Comparison of ENCODE assay signal across 8 cellular contexts in the genomic region with DNA sequence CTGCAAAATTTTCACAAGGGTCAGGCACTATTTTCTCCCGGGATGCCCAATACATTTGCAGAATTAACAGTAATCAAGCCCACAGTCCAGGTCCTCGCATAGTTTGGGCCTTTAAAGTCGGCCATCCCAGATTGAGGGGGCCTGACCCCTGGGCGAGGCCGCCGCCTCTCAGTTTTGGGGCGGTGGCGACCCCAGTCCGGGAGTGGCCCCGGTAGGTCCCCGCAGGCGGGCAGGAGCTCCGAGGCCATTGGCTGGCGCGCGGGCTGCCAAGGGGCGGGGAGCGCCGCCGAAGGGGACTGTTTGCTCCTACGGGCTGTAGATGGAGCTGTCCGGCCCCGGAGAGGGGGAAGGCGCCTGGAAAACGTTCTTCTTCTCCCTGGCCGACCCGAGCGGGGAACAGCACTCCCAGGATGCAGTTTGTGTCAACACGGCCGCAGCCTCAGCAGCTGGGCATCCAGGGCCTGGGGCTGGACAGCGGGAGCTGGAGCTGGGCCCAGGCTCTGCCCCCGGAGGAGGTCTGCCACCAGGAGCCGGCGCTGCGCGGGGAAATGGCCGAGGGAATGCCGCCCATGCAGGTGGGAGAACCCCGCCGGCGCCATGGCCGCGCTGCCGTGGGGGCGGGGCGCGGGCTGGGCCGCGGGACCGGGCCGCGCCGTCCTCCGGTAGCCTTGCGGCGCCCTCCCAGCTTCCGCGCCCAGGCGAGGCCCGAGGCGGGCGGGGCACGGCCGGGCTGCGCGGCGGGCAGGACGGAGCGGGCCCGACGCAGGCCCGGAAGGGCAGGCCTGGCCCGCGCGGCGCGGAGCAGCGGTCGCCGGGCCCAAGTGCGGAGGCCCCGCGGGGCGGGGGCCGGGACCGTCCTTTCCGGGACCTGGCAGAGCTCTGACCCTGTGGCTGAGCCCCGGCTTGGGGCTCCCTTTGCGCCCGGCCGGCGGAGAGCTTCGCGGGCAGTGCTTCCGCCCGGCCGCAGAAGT. TPM values are rescaled to one million over a fixed set of nuclear protein-coding genes. Genes with fewer than 3 reads are reported as not detected.
DNase-seq lines count a peak whose midpoint lies in the region; ATAC-seq and TF ChIP-seq lines count a peak whose summit lies in the region.

ZNF282 (plus strand) TSS at position 367 of the 971 bp plus-strand sequence; CDS start at position 411, 44 bp downstream.

- POLR2A ChIA-PET in CD8-positive, alpha-beta T cell (lab: Charles Lee) = interaction anchor here (1.1 to 2.1 kb wide), 8 partner anchors 10 to 89 kb away, joined by 3 to 15 read pairs (median 6); partner anchors contain the start of genes ZNF398 and ZNF425

- CTCF ChIA-PET in CD8-positive, alpha-beta T cell (lab: Charles Lee) = interaction anchor here (0.8 to 1.8 kb wide), 9 partner anchors 9 to 555 kb away, joined by 3 to 4 read pairs (median 3); partner anchors contain the start of genes ZNF398 and ZNF783

- peak within 1 kb of the TSS; percentile 84 for H3K4me3 ChIP-seq in CD8-positive, alpha-beta T cell (ENCODE audit: low read depth, low read length)
- peak within 1 kb of the TSS; percentile 83 for H3K4me3 ChIP-seq in effector memory CD4-positive, alpha-beta T cell (ENCODE audit: insufficient read depth, low read depth, low read length, poor library complexity, severe bottlenecking)

- peak within 1 kb of the TSS; percentile 60 for H3K27ac ChIP-seq in CD8-positive, alpha-beta T cell (ENCODE audit: low read depth, low read length)
- H3K27ac ChIP-seq in effector memory CD4-positive, alpha-beta T cell (ENCODE audit: insufficient read depth, low read length, poor library complexity, severe bottlenecking) = peak within 1 kb of the TSS; percentile 66

- no peaks in the 10 kb centered on the region for H3K27me3 Mint-ChIP-seq in CD8-positive, alpha-beta T cell (ENCODE audit: low read depth)
- H3K27me3 Mint-ChIP-seq in memory B cell = no peaks in the 10 kb centered on the region

- H3K36me3 ChIP-seq in CD8-positive, alpha-beta T cell (ENCODE audit: insufficient read depth, low read length) = no peaks in the 10 kb centered on the region
- H3K36me3 ChIP-seq in effector memory CD4-positive, alpha-beta T cell (ENCODE audit: control insufficient read depth, insufficient read depth, low read length) = peaks cover 16% of the 10 kb centered on the region

- ATAC-seq in CD8-positive, alpha-beta T cell = peak; percentile 78
- ATAC-seq in GM19397 (IDR thresholded peaks at IDR 0.05; ENCODE audit: unreplicated experiment) (peak; percentile 88), HG03571 (IDR thresholded peaks at IDR 0.05; ENCODE audit: unreplicated experiment) (peak; percentile 90), memory B cell (ENCODE audit: low read depth) (peak; percentile 87)

- H3K36me3 Mint-ChIP-seq in CD8-positive, alpha-beta T cell = peaks cover 25% of the 10 kb centered on the region
- peaks cover 18% of the 10 kb centered on the region for H3K36me3 Mint-ChIP-seq in memory B cell

- intact Hi-C loops in CD8-positive, alpha-beta T cell (cut with DNase I, micrococcal nuclease) = loop anchor here (1.0 to 10.0 kb wide), 5 partner anchors 44 to 69 kb away; partner anchors contain the start of genes ZNF212 (in 1 of the 2), ZNF398 (in 1 of the 2), ZNF425 (in 1 of the 2) and ZNF783 (in 1 of the 2)

- H3K9me3 Mint-ChIP-seq in CD8-positive, alpha-beta T cell = no peaks in the 10 kb centered on the region
- H3K9me3 Mint-ChIP-seq in memory B cell = no peaks in the 10 kb centered on the region

- H3K4me1 Mint-ChIP-seq in CD8-positive, alpha-beta T cell (ENCODE audit: low read depth) = peaks cover 43% of the 10 kb centered on the region
- peaks cover 10% of the 10 kb centered on the region for H3K4me1 Mint-ChIP-seq in memory B cell

- peak within 1 kb of the TSS; percentile 84 for H3K27ac Mint-ChIP-seq in CD8-positive, alpha-beta T cell
- H3K27ac Mint-ChIP-seq in memory B cell = peak within 1 kb of the TSS; percentile 78

- peak; percentile 31 to 77 (median 62) for DNase-seq in CD8-positive, alpha-beta T cell
- DNase-seq in NCI-H82 treated with DMSO at 0.1 percent for 48 hours (lab: John Stamatoyannopoulos, UW; ENCODE audit: unreplicated experiment) (peak; percentile 73), memory B cell (ENCODE audit: low spot score in 2 of 2) (peak; percentile 46 to 64)
- peak; percentile 90 for DNase-seq in activated CD8-positive, alpha-beta memory T cell treated with anti-CD3 and anti-CD28 coated beads for 24 hours
- DNase-seq in effector memory CD4-positive, alpha-beta T cell = peak; percentile 28 to 51 (median 43)
- peak; percentile 50 for DNase-seq in stimulated activated CD8-positive, alpha-beta memory T cell treated with anti-CD3 and anti-CD28 coated beads, Interleukin-12 subunit alpha, Interleukin-12 subunit beta, amount 100 ng/mL, for 24 hours (ENCODE audit: extremely low read depth)

- no peaks in the 10 kb centered on the region for H3K9me3 ChIP-seq in CD8-positive, alpha-beta T cell (ENCODE audit: low read length)
- no peaks in the 10 kb centered on the region for H3K9me3 ChIP-seq in effector memory CD4-positive, alpha-beta T cell (ENCODE audit: control insufficient read depth, low read length)

- no peak for TF ChIP-seq CTCF in CD8-positive, alpha-beta T cell (IDR thresholded peaks at IDR 0.05)

- H3K27me3 ChIP-seq in CD8-positive, alpha-beta T cell (ENCODE audit: insufficient read depth, low read length) = no peaks in the 10 kb centered on the region
- H3K27me3 ChIP-seq in effector memory CD4-positive, alpha-beta T cell (replicated peaks; ENCODE audit: control insufficient read depth, insufficient read depth, low read length, poor library complexity, severe bottlenecking) = no peaks in the 10 kb centered on the region

- peaks cover 17% of the 10 kb centered on the region for H3K4me1 ChIP-seq in CD8-positive, alpha-beta T cell (ENCODE audit: insufficient read depth, low read length)
- peaks cover 9% of the 10 kb centered on the region for H3K4me1 ChIP-seq in effector memory CD4-positive, alpha-beta T cell (ENCODE audit: control insufficient read depth, insufficient read depth, low read length, poor library complexity, severe bottlenecking)

- peak within 1 kb of the TSS; percentile 86 for H3K4me3 Mint-ChIP-seq in CD8-positive, alpha-beta T cell
- peak within 1 kb of the TSS; percentile 87 for H3K4me3 Mint-ChIP-seq in memory B cell

RNA-seq across cellular contexts. Expression of gene ZNF282, which starts in this region (rescaled TPM):
- total RNA-seq in CD8-positive, alpha-beta T cell = 10 to 100 TPM; 12.5 to 14.9 TPM

Comparison
In these comparisons a context has a peak if more than half of its experiments do, and no peak if none do; other contexts are left out.
1. Peak in every context shown above with its lines: DNase-seq, ATAC-seq, H3K4me3 ChIP-seq and H3K27ac ChIP-seq.